ENCODE assay signal across 15 cellular contexts in the genomic region with DNA sequence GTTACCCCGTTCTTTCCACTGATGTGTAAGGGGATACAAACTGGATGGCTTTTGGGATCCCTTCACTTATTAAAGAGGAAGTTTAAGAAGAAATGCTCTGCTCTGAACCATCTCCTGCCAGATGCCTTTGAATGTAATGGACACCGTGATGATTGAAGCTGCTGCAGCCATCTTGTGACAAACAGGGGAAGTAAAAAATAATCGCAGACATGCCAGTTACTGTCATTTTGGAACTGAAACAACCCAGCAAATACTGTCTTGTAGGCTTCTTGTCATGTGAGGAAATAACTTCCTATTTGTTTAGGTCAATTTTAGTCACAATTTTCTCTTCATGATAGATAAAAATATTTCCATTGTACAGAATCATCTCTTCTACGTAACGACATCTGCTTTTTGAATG.
A peak's percentile ranks its signal among the peaks of the same experiment; 100 is the strongest.
DNase-seq lines count a peak whose midpoint lies in the region; ATAC-seq, FAIRE-seq and TF ChIP-seq lines count a peak whose summit lies in the region.
"Had no signal": no experiment of that assay in that cellular context is flagged by ENCODE, and none has a peak within 500 bp of the region (broad histone marks: within the 10 kb centered on the region; RNA-seq: fewer than 3 reads in every experiment).

No MANE protein-coding gene starts in this region.

- H3K36me3 ChIP-seq in right atrium auricular region: no peaks in the 10 kb centered on the region
- H3K36me3 ChIP-seq: HAP-1 had no signal

- H3K4me1 ChIP-seq in right atrium auricular region: no peaks in the 10 kb centered on the region

- H3K27ac ChIP-seq in right atrium auricular region: no peak overlapping the region
- H3K27ac ChIP-seq: dorsolateral prefrontal cortex had no signal

- no peaks in the 10 kb centered on the region for H3K27me3 ChIP-seq in right atrium auricular region

- FAIRE-seq in RCC 7860 (lab: Jason Lieb, UNC): no peak
- FAIRE-seq in D721Med (lab: Jason Lieb, UNC): no peak
- FAIRE-seq: kidney had no signal

- no peak for DNase-seq in RCC 7860 (ENCODE audit: low spot score)
- DNase-seq in NCI-H1092 (lab: John Stamatoyannopoulos, UW): no peak
- no peak for DNase-seq in right atrium auricular region (ENCODE audit: low spot score)
- no peak for DNase-seq in D721Med (ENCODE audit: insufficient read length, low spot score)
- DNase-seq: dorsolateral prefrontal cortex; KBM-7; kidney; NCI-H1417; NCI-H510A; stimulated activated naive CD4-positive, alpha-beta T cell treated with Interleukin-2 at 50 U/mL for 16 hours had no signal

- ATAC-seq in GM18502 (IDR thresholded peaks at IDR 0.05; ENCODE audit: poor library complexity, unreplicated experiment) (peak; percentile 90), GM19455 (IDR thresholded peaks at IDR 0.05; ENCODE audit: unreplicated experiment) (peak; percentile 86), HG02840 (IDR thresholded peaks at IDR 0.05; ENCODE audit: low FRiP score, unreplicated experiment) (peak; percentile 87), HG03565 (IDR thresholded peaks at IDR 0.05; ENCODE audit: unreplicated experiment) (peak; percentile 88)

- TF ChIP-seq CTCF in right atrium auricular region (IDR thresholded peaks at IDR 0.05): no peak
- TF ChIP-seq CTCF in D721Med (IDR thresholded peaks at IDR 0.05; ENCODE audit: insufficient read depth, missing control alignments): no peak

- H3K4me3 ChIP-seq in right atrium auricular region: no peak overlapping the region
- H3K4me3 ChIP-seq: dorsolateral prefrontal cortex, HAP-1 had no signal

- no peaks in the 10 kb centered on the region for H3K9me3 ChIP-seq in right atrium auricular region
- H3K9me3 ChIP-seq: HAP-1 had no signal
